ENCODE assay signal across 5 cellular contexts in the genomic region with DNA sequence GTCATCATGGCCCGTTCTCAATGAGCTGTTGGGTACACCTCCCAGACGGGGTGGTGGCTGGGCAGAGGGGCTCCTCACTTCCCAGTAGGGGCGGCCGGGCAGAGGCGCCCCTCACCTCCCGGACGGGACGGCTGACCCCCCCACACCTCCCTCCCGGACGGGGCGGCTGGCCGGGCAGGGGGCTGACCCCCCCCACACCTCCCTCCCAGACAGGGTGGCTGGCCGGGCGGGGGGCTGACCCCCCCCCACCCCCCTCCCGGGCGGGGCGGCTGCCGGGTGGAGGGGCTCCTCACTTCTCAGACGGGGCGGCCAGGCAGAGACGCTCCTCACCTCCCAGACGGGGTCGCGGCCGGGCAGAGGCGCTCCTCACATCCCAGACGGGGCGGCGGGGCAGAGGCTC. TPM values are rescaled to one million over a fixed set of nuclear protein-coding genes. Genes with fewer than 3 reads are reported as not detected.
A peak's percentile ranks its signal among the peaks of the same experiment; 100 is the strongest.
DNase-seq lines count a peak whose midpoint lies in the region; ATAC-seq and TF ChIP-seq lines count a peak whose summit lies in the region.
"Not testable (repeated sequence)": the region's sequence is repeated elsewhere in the genome, so short reads cannot be mapped to it uniquely, and the experiment has no call there.
"Had no signal": no experiment of that assay in that cellular context is flagged by ENCODE, and none has a peak within 500 bp of the region (broad histone marks: within the 10 kb centered on the region; RNA-seq: fewer than 3 reads in every experiment).

No MANE protein-coding gene starts in this region.

- DNase-seq in glutamatergic neuron = peak; percentile 20
- DNase-seq in stimulated activated naive CD8-positive, alpha-beta T cell treated with anti-CD3 and anti-CD28 coated beads, Interleukin-15, amount 100 ng/mL, for 72 hours = not testable (repeated sequence)

- H3K27me3 Mint-ChIP-seq in glutamatergic neuron (ENCODE audit: unreplicated experiment); stimulated activated naive CD8-positive, alpha-beta T cell treated with anti-CD3 and anti-CD28 coated beads, Interleukin-15, amount 100 ng/mL, for 72 hours: not testable (repeated sequence)

- H3K27ac Mint-ChIP-seq in glutamatergic neuron (ENCODE audit: unreplicated experiment); stimulated activated naive CD8-positive, alpha-beta T cell treated with anti-CD3 and anti-CD28 coated beads, Interleukin-15, amount 100 ng/mL, for 72 hours: not testable (repeated sequence)

- not testable (repeated sequence) for TF ChIP-seq CTCF in glutamatergic neuron (IDR thresholded peaks at IDR 0.05; ENCODE audit: partially characterized antibody, unreplicated experiment)

- not testable (repeated sequence) for H3K4me3 Mint-ChIP-seq in glutamatergic neuron (ENCODE audit: unreplicated experiment); stimulated activated naive CD8-positive, alpha-beta T cell treated with anti-CD3 and anti-CD28 coated beads, Interleukin-15, amount 100 ng/mL, for 72 hours

- H3K4me1 Mint-ChIP-seq in glutamatergic neuron (ENCODE audit: low read depth, unreplicated experiment); stimulated activated naive CD8-positive, alpha-beta T cell treated with anti-CD3 and anti-CD28 coated beads, Interleukin-15, amount 100 ng/mL, for 72 hours: not testable (repeated sequence)

- H3K36me3 Mint-ChIP-seq in glutamatergic neuron (ENCODE audit: unreplicated experiment) = not testable (repeated sequence)

- peak; percentile 65 for ATAC-seq in stimulated activated naive CD8-positive, alpha-beta T cell treated with anti-CD3 and anti-CD28 coated beads, Interleukin-15, amount 100 ng/mL, for 72 hours

- not testable (repeated sequence) for H3K9me3 Mint-ChIP-seq in glutamatergic neuron (ENCODE audit: unreplicated experiment); stimulated activated naive CD8-positive, alpha-beta T cell treated with anti-CD3 and anti-CD28 coated beads, Interleukin-15, amount 100 ng/mL, for 72 hours

RNA-seq across cellular contexts. Expression of gene ZYG11A, which starts 27.2 kb away (rescaled TPM):
- 0.59 TPM for total RNA-seq in glutamatergic neuron (ENCODE audit: unreplicated experiment)
- total RNA-seq: Calu3; CD4-positive, alpha-beta memory T cell had no signal

RNA-seq across cellular contexts. Expression of gene ECHDC2, which starts 51.8 kb away (rescaled TPM):
- 32.4 TPM for total RNA-seq in glutamatergic neuron (ENCODE audit: unreplicated experiment)
- total RNA-seq: A172 had no signal

RNA-seq across cellular contexts. Expression of gene SCP2, which starts 57.3 kb away (rescaled TPM):
- 57.5 TPM for total RNA-seq in glutamatergic neuron (ENCODE audit: unreplicated experiment)
